Comparison of ENCODE assay signal across 8 cellular contexts in genomic region chr4:1247811-1248261, GRCh38. TPM values are rescaled to one million over a fixed set of nuclear protein-coding genes. Genes with fewer than 3 reads are reported as not detected.
DNase-seq lines count a peak whose midpoint lies in the region; ATAC-seq and TF ChIP-seq lines count a peak whose summit lies in the region.

No MANE protein-coding gene starts in this region.

- peak overlapping the region; percentile 91 for H2AFZ ChIP-seq in neuronal stem cell (ENCODE audit: low read length)

- H4K8ac ChIP-seq in neuronal stem cell (ENCODE audit: low read depth, low read length): peak overlapping the region; percentile 17

- no peaks in the 10 kb centered on the region for H3K9me3 ChIP-seq in CD4-positive, CD25-positive, alpha-beta regulatory T cell (ENCODE audit: control insufficient read depth in 2 of 2, low read length in 2 of 2)
- no peaks in the 10 kb centered on the region for H3K9me3 ChIP-seq in Peyer's patch
- H3K9me3 ChIP-seq in neuronal stem cell (replicated peaks in 1 of 2; ENCODE audit: control insufficient read depth in 2 of 2, insufficient read depth in 1 of 2, low read depth in 1 of 2, low read length in 2 of 2): peaks cover 23 to 30% of the 10 kb centered on the region in 2 donors

- H2BK15ac ChIP-seq in neuronal stem cell (ENCODE audit: low read length): no peak overlapping the region

- H3K27me3 Mint-ChIP-seq in CD4-positive, CD25-positive, alpha-beta regulatory T cell: peaks cover 4% of the 10 kb centered on the region

- peak overlapping the region; percentile 38 for H3K4ac ChIP-seq in neuronal stem cell (ENCODE audit: low read length)

- no peak for TF ChIP-seq CTCF in Peyer's patch (IDR thresholded peaks at IDR 0.05)

- peaks cover 0 to 74% (median 34%) of the 10 kb centered on the region in 4 donors for H3K4me1 Mint-ChIP-seq in CD4-positive, CD25-positive, alpha-beta regulatory T cell

- no peak overlapping the region for H4K91ac ChIP-seq in neuronal stem cell (ENCODE audit: low read depth, low read length, poor library complexity)

- H3K36me3 ChIP-seq in CD4-positive, CD25-positive, alpha-beta regulatory T cell (ENCODE audit: control insufficient read depth, insufficient read depth, low read length): no peaks in the 10 kb centered on the region
- H3K36me3 ChIP-seq in Peyer's patch: peaks cover 0 to 6% (median 0%) of the 10 kb centered on the region in 3 donors
- H3K36me3 ChIP-seq in neuronal stem cell (replicated peaks in 1 of 2; ENCODE audit: control insufficient read depth in 2 of 2, insufficient read depth in 2 of 2, low read length in 2 of 2): peaks cover 20 to 53% of the 10 kb centered on the region in 2 donors

- peak overlapping the region; percentile 91 for H2AK5ac ChIP-seq in neuronal stem cell (ENCODE audit: low read depth, low read length)

- H3K23ac ChIP-seq in neuronal stem cell (ENCODE audit: low read depth, low read length, poor library complexity): peak overlapping the region; percentile 80

- H3K27me3 ChIP-seq in CD4-positive, CD25-positive, alpha-beta regulatory T cell (ENCODE audit: control insufficient read depth, insufficient read depth, low read length): no peaks in the 10 kb centered on the region
- no peaks in the 10 kb centered on the region for H3K27me3 ChIP-seq in Peyer's patch
- H3K27me3 ChIP-seq in neuronal stem cell (ENCODE audit: control insufficient read depth in 3 of 3, insufficient read depth in 3 of 3, low read depth in 1 of 3, low read length in 3 of 3): no peaks in the 10 kb centered on the region

- H3K27ac ChIP-seq in CD4-positive, CD25-positive, alpha-beta regulatory T cell (ENCODE audit: insufficient read depth, low read length, poor library complexity, severe bottlenecking): peak overlapping the region; percentile 81
- H3K27ac ChIP-seq in Peyer's patch (peak overlapping the region; percentile 96 to 100 (median 98)), epithelial cell of prostate (peak overlapping the region; percentile 89), neuronal stem cell (replicated peaks; ENCODE audit: low read length) (peak overlapping the region; percentile 74)

- peaks cover 0 to 2% (median 0%) of the 10 kb centered on the region in 7 donors for H3K9me3 Mint-ChIP-seq in CD4-positive, CD25-positive, alpha-beta regulatory T cell

- peaks cover 42% of the 10 kb centered on the region for H3K79me1 ChIP-seq in neuronal stem cell (ENCODE audit: low read depth, low read length)

- H3K36me3 Mint-ChIP-seq in CD4-positive, CD25-positive, alpha-beta regulatory T cell: peaks cover 5% of the 10 kb centered on the region

- whole genome bisulfite sequencing in neuronal stem cell (ENCODE audit: extremely low coverage in 2 of 2, insufficient read length in 2 of 2, insufficient replicate concordance in 1 of 2), 2 donors: no CpG with 5 or more reads among the region's 45 CpGs

- peak overlapping the region; percentile 94 for H3K9ac ChIP-seq in neuronal stem cell (ENCODE audit: low read depth, low read length, poor library complexity)

- peaks cover 71% of the 10 kb centered on the region for H3K4me1 ChIP-seq in CD4-positive, CD25-positive, alpha-beta regulatory T cell (ENCODE audit: control insufficient read depth, insufficient read depth, low read length, poor library complexity, severe bottlenecking)
- H3K4me1 ChIP-seq in Peyer's patch (peaks cover 8 to 60% (median 45%) of the 10 kb centered on the region in 4 donors), neuronal stem cell (ENCODE audit: control insufficient read depth in 2 of 2, insufficient read depth in 1 of 2, low read depth in 1 of 2, low read length in 2 of 2) (peaks cover 16% of the 10 kb centered on the region in 2 donors)

- peak overlapping the region; percentile 67 for H3K4me2 ChIP-seq in neuronal stem cell (ENCODE audit: insufficient read depth, low read length, poor library complexity, severe bottlenecking)

- H2BK5ac ChIP-seq in neuronal stem cell (ENCODE audit: low read length): peak overlapping the region; percentile 87

- TF ChIP-seq POLR2A in Peyer's patch (IDR thresholded peaks at IDR 0.05): no peak

- peak; percentile 17 to 22 for ATAC-seq in CD4-positive, CD25-positive, alpha-beta regulatory T cell (ENCODE audit: low read depth in 2 of 2)
- ATAC-seq in GM21723 (IDR thresholded peaks at IDR 0.05; ENCODE audit: unreplicated experiment) (peak; percentile 20), HG03521 (IDR thresholded peaks at IDR 0.05; ENCODE audit: unreplicated experiment) (no peak)

- peak overlapping the region; percentile 96 for H3K18ac ChIP-seq in neuronal stem cell (ENCODE audit: low read length)

- peak overlapping the region; percentile 63 to 91 (median 87) for H3K4me3 Mint-ChIP-seq in CD4-positive, CD25-positive, alpha-beta regulatory T cell

- DNase-seq in CD4-positive, CD25-positive, alpha-beta regulatory T cell: no peak
- DNase-seq in Peyer's patch: no peak
- no peak for DNase-seq in epithelial cell of prostate (ENCODE audit: low read depth, low spot score)
- DNase-seq in neuronal stem cell (ENCODE audit: low spot score): peak; percentile 17
- no peak for DNase-seq in iPS-NIHi11 (ENCODE audit: low spot score)
- no peak for DNase-seq in SIG-M5 (lab: John Stamatoyannopoulos, UW)

- peak overlapping the region; percentile 41 for H3K4me3 ChIP-seq in CD4-positive, CD25-positive, alpha-beta regulatory T cell (ENCODE audit: low read depth, low read length)
- H3K4me3 ChIP-seq in Peyer's patch (peak overlapping the region; percentile 91 to 100 (median 92)), neuronal stem cell (ENCODE audit: low read length in 2 of 2) (peak overlapping the region; percentile 84 to 97)

- H2BK12ac ChIP-seq in neuronal stem cell (ENCODE audit: low read length): no peak overlapping the region

- H3K14ac ChIP-seq in neuronal stem cell (ENCODE audit: low read length): no peak overlapping the region

- H2BK120ac ChIP-seq in neuronal stem cell (ENCODE audit: low read depth, low read length): no peak overlapping the region

- peak overlapping the region in 2 of 3 donors; percentile 55 to 86 for H3K27ac Mint-ChIP-seq in CD4-positive, CD25-positive, alpha-beta regulatory T cell

RNA-seq across cellular contexts. Expression of gene CTBP1, which starts 1.1 kb away (rescaled TPM):
- 198 TPM for total RNA-seq in CD4-positive, CD25-positive, alpha-beta regulatory T cell
- 10 to 100 TPM; 32.4 to 82.8 (median 52.0) TPM for polyA plus RNA-seq in CD4-positive, CD25-positive, alpha-beta regulatory T cell
- 100 to 1,000 TPM; 245 to 371 (median 288) TPM for total RNA-seq in Peyer's patch
- 151 TPM for polyA plus RNA-seq in neuronal stem cell (2013, experiment 1 of 2)
- polyA plus RNA-seq in neuronal stem cell (2013, experiment 2 of 2): 149 TPM

RNA-seq across cellular contexts. Expression of gene MAEA, which starts 41.9 kb away (rescaled TPM):
- 77.7 TPM for total RNA-seq in CD4-positive, CD25-positive, alpha-beta regulatory T cell
- polyA plus RNA-seq in CD4-positive, CD25-positive, alpha-beta regulatory T cell: 10 to 100 TPM; 61.2 to 76.2 (median 66.2) TPM
- total RNA-seq in Peyer's patch: 100 to 1,000 TPM; 112 to 200 (median 143) TPM
- polyA plus RNA-seq in neuronal stem cell (2013, experiment 1 of 2): 38.4 TPM
- polyA plus RNA-seq in neuronal stem cell (2013, experiment 2 of 2): 37.0 TPM

Comparison
In these comparisons a context has a peak if more than half of its experiments do, and no peak if none do; other contexts are left out.
1. H3K4me3 ChIP-seq: peak in every context shown above with its lines; median percentile 92 in Peyer's patch; 90 in neuronal stem cell; 41 in CD4-positive, CD25-positive, alpha-beta regulatory T cell.